17 cellular contexts compared by ENCODE assay signal in the genomic region with DNA sequence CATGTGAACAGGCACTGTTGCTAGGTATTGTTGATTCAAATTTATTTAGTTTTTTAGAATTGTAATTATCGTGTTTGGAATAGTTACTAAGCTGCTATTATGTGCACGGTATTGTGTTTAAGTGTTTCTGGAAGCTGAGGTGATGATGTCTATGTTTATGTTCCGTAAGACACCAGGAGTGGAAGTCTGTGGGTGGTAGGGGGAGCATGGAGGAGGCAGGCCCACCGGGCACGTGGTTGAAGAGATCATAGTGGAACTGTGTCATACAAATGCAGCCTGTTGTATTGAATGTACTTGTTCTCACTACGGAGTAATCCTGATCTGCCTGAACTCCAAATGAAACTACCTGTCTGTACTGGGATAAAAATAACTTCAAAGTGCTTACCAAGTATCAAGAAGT. TPM values are rescaled to one million over a fixed set of nuclear protein-coding genes. Genes with fewer than 3 reads are reported as not detected.
A peak's percentile ranks its signal among the peaks of the same experiment; 100 is the strongest.
DNase-seq lines count a peak whose midpoint lies in the region; ATAC-seq and TF ChIP-seq lines count a peak whose summit lies in the region.
"Had no signal": no experiment of that assay in that cellular context is flagged by ENCODE, and none has a peak within 500 bp of the region (broad histone marks: within the 10 kb centered on the region; RNA-seq: fewer than 3 reads in every experiment).

No MANE protein-coding gene starts in this region.

- no peak overlapping the region for H2AFZ ChIP-seq in neural progenitor cell (replicated peaks)

- H3K4me3 Mint-ChIP-seq in dendritic cell treated with granulocyte-macrophage colony-stimulating factor and Interleukin-4, amounts not matched to agents 40 ng/mL and 50 ng/mL, for 4 days: no peak overlapping the region
- no peak overlapping the region for H3K4me3 Mint-ChIP-seq in neural progenitor cell
- H3K4me3 Mint-ChIP-seq: B cell; CD4-positive, CD25-positive, alpha-beta regulatory T cell; CD8-positive, alpha-beta memory T cell; HFFc6 had no signal

- TF ChIP-seq CTCF in neural progenitor cell (IDR thresholded peaks at IDR 0.05): no peak

- DNase-seq in NCI-H2081 (lab: John Stamatoyannopoulos, UW) (peak; percentile 24 to 57), NCI-H2081 treated with DMSO at 0.1 percent for 48 hours (lab: John Stamatoyannopoulos, UW) (no peak), neural progenitor cell (ENCODE audit: low spot score) (no peak), NCI-H187 (lab: John Stamatoyannopoulos, UW) (no peak)
- DNase-seq: 8988T; Caco-2; CD4-positive, CD25-positive, alpha-beta regulatory T cell; CD8-positive, alpha-beta memory T cell; HCEC 1CT; HFFc6 had no signal

- intact Hi-C loops in dendritic cell treated with granulocyte-macrophage colony-stimulating factor and Interleukin-4, amounts not matched to agents 40 ng/mL and 50 ng/mL, for 4 days (cut with micrococcal nuclease): no loop called here

- no peaks in the 10 kb centered on the region for H3K4me1 ChIP-seq in neural progenitor cell

- no peaks in the 10 kb centered on the region for H3K36me3 ChIP-seq in neural progenitor cell
- H3K36me3 ChIP-seq: BLaER1 treated with 17β-estradiol and CSF1 and Interleukin-3, amounts not matched to agents 10 nM and 100 nM had no signal

- no peaks in the 10 kb centered on the region for H3K9me3 Mint-ChIP-seq in dendritic cell treated with granulocyte-macrophage colony-stimulating factor and Interleukin-4, amounts not matched to agents 40 ng/mL and 50 ng/mL, for 4 days
- no peaks in the 10 kb centered on the region for H3K9me3 Mint-ChIP-seq in neural progenitor cell
- H3K9me3 Mint-ChIP-seq: CD8-positive, alpha-beta memory T cell; HFFc6 had no signal

- H3K27me3 Mint-ChIP-seq in dendritic cell treated with granulocyte-macrophage colony-stimulating factor and Interleukin-4, amounts not matched to agents 40 ng/mL and 50 ng/mL, for 4 days: no peaks in the 10 kb centered on the region
- H3K27me3 Mint-ChIP-seq in neural progenitor cell (ENCODE audit: insufficient read depth, low read depth): no peaks in the 10 kb centered on the region

- H3K27ac ChIP-seq in neural progenitor cell: no peak overlapping the region
- H3K27ac ChIP-seq: BLaER1 treated with 17β-estradiol and CSF1 and Interleukin-3, amounts not matched to agents 10 nM and 100 nM; KMS-11 had no signal

- H3K9me3 ChIP-seq in neural progenitor cell (ENCODE audit: low read depth): no peaks in the 10 kb centered on the region
- H3K9me3 ChIP-seq: BLaER1 treated with 17β-estradiol and CSF1 and Interleukin-3, amounts not matched to agents 10 nM and 100 nM; Caco-2 had no signal

- no peak overlapping the region for H3K9ac ChIP-seq in neural progenitor cell
- H3K9ac ChIP-seq: BLaER1 treated with 17β-estradiol and CSF1 and Interleukin-3, amounts not matched to agents 10 nM and 100 nM; KMS-11 had no signal

- H3K36me3 Mint-ChIP-seq in dendritic cell treated with granulocyte-macrophage colony-stimulating factor and Interleukin-4, amounts not matched to agents 40 ng/mL and 50 ng/mL, for 4 days (ENCODE audit: low read depth): no peaks in the 10 kb centered on the region
- no peaks in the 10 kb centered on the region for H3K36me3 Mint-ChIP-seq in neural progenitor cell
- H3K36me3 Mint-ChIP-seq: CD4-positive, CD25-positive, alpha-beta regulatory T cell; CD8-positive, alpha-beta memory T cell had no signal

- H3F3A ChIP-seq in neural progenitor cell (ENCODE audit: low read depth): no peaks in the 10 kb centered on the region

- no peak for TF ChIP-seq RAD21 in Ishikawa (IDR thresholded peaks at IDR 0.05; ENCODE audit: low read depth)

- H3K4me2 ChIP-seq in neural progenitor cell: no peak overlapping the region
- H3K4me2 ChIP-seq: KMS-11 had no signal

- no peak for TF ChIP-seq EP300 in Ishikawa (IDR thresholded peaks at IDR 0.05; ENCODE audit: borderline replicate concordance)

- no peaks in the 10 kb centered on the region for H4K20me1 ChIP-seq in neural progenitor cell (ENCODE audit: low read depth)
- H4K20me1 ChIP-seq: BLaER1 treated with 17β-estradiol and CSF1 and Interleukin-3, amounts not matched to agents 10 nM and 100 nM had no signal

- H3K79me2 ChIP-seq in neural progenitor cell (ENCODE audit: low read depth): no peaks in the 10 kb centered on the region

- H3K4me3 ChIP-seq in neural progenitor cell: no peak overlapping the region
- H3K4me3 ChIP-seq: BLaER1 treated with 17β-estradiol and CSF1 and Interleukin-3, amounts not matched to agents 10 nM and 100 nM had no signal

- no peaks in the 10 kb centered on the region for H3K27me3 ChIP-seq in neural progenitor cell
- H3K27me3 ChIP-seq: BLaER1 treated with 17β-estradiol and CSF1 and Interleukin-3, amounts not matched to agents 10 nM and 100 nM had no signal

- peak overlapping the region; percentile 74 for H3K27ac Mint-ChIP-seq in dendritic cell treated with granulocyte-macrophage colony-stimulating factor and Interleukin-4, amounts not matched to agents 40 ng/mL and 50 ng/mL, for 4 days
- peak overlapping the region; percentile 13 for H3K27ac Mint-ChIP-seq in neural progenitor cell
- H3K27ac Mint-ChIP-seq: B cell; CD8-positive, alpha-beta memory T cell; HFFc6 had no signal

- peaks cover 59% of the 10 kb centered on the region for H3K4me1 Mint-ChIP-seq in dendritic cell treated with granulocyte-macrophage colony-stimulating factor and Interleukin-4, amounts not matched to agents 40 ng/mL and 50 ng/mL, for 4 days (ENCODE audit: low read depth)
- H3K4me1 Mint-ChIP-seq in neural progenitor cell: no peaks in the 10 kb centered on the region
- H3K4me1 Mint-ChIP-seq: B cell; CD4-positive, CD25-positive, alpha-beta regulatory T cell; CD8-positive, alpha-beta memory T cell had no signal

- ATAC-seq in HG03469 (IDR thresholded peaks at IDR 0.05; ENCODE audit: unreplicated experiment): no peak
- ATAC-seq in HG02981 (IDR thresholded peaks at IDR 0.05; ENCODE audit: unreplicated experiment): no peak

TF ChIP-seq in Ishikawa, 13 proteins besides CTCF, POLR2A, EP300 and RAD21:
- TF ChIP-seq, protein P1, sequence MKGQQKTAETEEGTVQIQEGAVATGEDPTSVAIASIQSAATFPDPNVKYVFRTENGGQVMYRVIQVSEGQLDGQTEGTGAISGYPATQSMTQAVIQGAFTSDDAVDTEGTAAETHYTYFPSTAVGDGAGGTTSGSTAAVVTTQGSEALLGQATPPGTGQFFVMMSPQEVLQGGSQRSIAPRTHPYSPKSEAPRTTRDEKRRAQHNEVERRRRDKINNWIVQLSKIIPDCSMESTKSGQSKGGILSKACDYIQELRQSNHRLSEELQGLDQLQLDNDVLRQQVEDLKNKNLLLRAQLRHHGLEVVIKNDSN (IDR thresholded peaks at IDR 0.05): peak; percentile 41; the same call in 1 of the 2 replicates
- TF ChIP-seq TCF12 (IDR thresholded peaks at IDR 0.05; ENCODE audit: low read depth): no peak
- TF ChIP-seq, protein P2, sequence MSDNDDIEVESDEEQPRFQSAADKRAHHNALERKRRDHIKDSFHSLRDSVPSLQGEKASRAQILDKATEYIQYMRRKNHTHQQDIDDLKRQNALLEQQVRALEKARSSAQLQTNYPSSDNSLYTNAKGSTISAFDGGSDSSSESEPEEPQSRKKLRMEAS (IDR thresholded peaks at IDR 0.05): peak; percentile 49; the same call in 1 of the 2 replicates

RNA-seq across cellular contexts. Expression of a gene that starts 36.1 kb away (rescaled TPM):
- total RNA-seq in neural progenitor cell (ENCODE audit: low replicate concordance): 5.9 and 11.0 TPM in 2 replicates
- total RNA-seq: B cell; CD4-positive, CD25-positive, alpha-beta regulatory T cell had no signal

Comparison
In these comparisons a context has a peak if more than half of its experiments do, and no peak if none do; other contexts are left out.
1. DNase-seq: peak in NCI-H2081 (2 of 2); none in NCI-H2081 treated with DMSO at 0.1 percent for 48 hours (single experiment), neural progenitor cell (single experiment) and NCI-H187 (0 of 2).